In the genomic region with DNA sequence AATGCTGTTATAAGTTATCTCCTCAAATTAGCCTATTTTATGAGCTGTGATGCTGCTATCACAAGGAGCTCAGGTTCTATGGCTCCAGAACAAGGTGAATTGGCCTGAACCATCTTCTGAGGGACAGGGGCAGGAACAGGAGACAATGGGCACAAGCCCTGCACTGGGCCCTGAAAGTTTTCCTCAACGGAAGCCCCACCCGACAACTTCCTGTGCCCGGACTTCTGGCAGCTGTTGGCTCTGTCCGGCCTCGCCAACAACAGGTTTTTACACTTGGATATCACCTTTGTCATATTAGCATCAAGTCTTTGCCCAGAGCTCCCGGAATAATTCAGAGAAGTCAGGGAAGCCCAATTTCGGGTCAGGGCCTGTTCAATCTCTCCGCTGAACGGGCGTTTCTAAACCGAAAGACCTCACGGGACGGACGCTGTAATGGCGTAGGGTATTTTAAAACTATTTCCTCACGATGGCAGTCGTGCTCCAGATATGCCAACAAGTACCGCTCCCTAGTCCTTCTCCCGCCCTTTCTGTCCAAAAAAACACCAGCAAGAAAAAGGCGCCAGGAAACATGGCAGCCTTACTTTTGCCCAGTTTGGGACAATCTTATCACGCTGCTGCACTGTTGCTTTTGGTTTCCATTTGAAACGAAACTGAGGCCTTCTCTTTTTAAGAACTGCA, we compare ENCODE assay signal across 8 cellular contexts.
DNase-seq lines count a peak whose midpoint lies in the region; ATAC-seq, FAIRE-seq and TF ChIP-seq lines count a peak whose summit lies in the region.

No MANE protein-coding gene starts in this region.

- TF ChIP-seq POLR2A in A549 (IDR thresholded peaks at IDR 0.05; ENCODE audit: low read length) (no peak), transverse colon (IDR thresholded peaks at IDR 0.05) (no peak)

- H3K9ac ChIP-seq in SK-N-MC (ENCODE audit: insufficient read length), result no peak overlapping the region

- TF ChIP-seq RAD21 in A549 (conservative IDR thresholded peaks at IDR 0.05 in 1 of 2, IDR thresholded peaks at IDR 0.05 in 1 of 2), result no peak

- H3K4me1 ChIP-seq in A549 (no peaks in the 10 kb centered on the region), transverse colon (peaks cover 0 to 8% (median 0%) of the 10 kb centered on the region in 4 donors), foreskin keratinocyte (no peaks in the 10 kb centered on the region)

- no peak overlapping the region for H3K27ac ChIP-seq in A549
- no peak overlapping the region for H3K27ac ChIP-seq in SK-N-MC
- peak overlapping the region in 2 of 4 donors; percentile 60 to 72 for H3K27ac ChIP-seq in transverse colon
- no peak overlapping the region for H3K27ac ChIP-seq in foreskin keratinocyte

- TF ChIP-seq EP300 in A549 (IDR thresholded peaks at IDR 0.05) (no peak), transverse colon (IDR thresholded peaks at IDR 0.05; ENCODE audit: low read depth) (no peak)

- TF ChIP-seq CTCF in A549 (IDR thresholded peaks at IDR 0.05), result no peak
- peak in 1 of 5 experiments; percentile 27 for TF ChIP-seq CTCF in transverse colon (IDR thresholded peaks at IDR 0.05)
- TF ChIP-seq CTCF in foreskin keratinocyte (conservative IDR thresholded peaks at IDR 0.05), result no peak

- H3K4me2 ChIP-seq in A549, result 0 out of 3 replicates have a peak overlapping the region, but pooled peaks have one; percentile 23

- DNase-seq in A549 (ENCODE audit: low read depth in 1 of 2, low spot score in 1 of 2) (peak in 1 of 2 experiments; percentile 18), SK-N-MC (ENCODE audit: low read depth, low spot score) (peak; percentile 47), glomerular endothelial cell (ENCODE audit: extremely low read depth, low read depth, low spot score) (peak; percentile 81), transverse colon (peak; percentile 84), NCI-H1105 treated with DMSO at 0.1 percent for 48 hours (lab: John Stamatoyannopoulos, UW) (no peak), HuH-7.5 (ENCODE audit: low spot score) (no peak), foreskin keratinocyte (no peak)

- no peak for FAIRE-seq in A549 (lab: Jason Lieb, UNC)

- ATAC-seq in A549, result 0 out of 6 replicates have a peak, but pooled peaks of 1 of the 2 experiments have one; percentile 24
- ATAC-seq in GM19395 (IDR thresholded peaks at IDR 0.05; ENCODE audit: unreplicated experiment), result peak; percentile 84
- no peak for ATAC-seq in foreskin keratinocyte

- H3K4me3 ChIP-seq in A549, result no peak overlapping the region
- H3K4me3 ChIP-seq in SK-N-MC, result peak overlapping the region; percentile 42; the same call in 1 of the 2 replicates
- H3K4me3 ChIP-seq in transverse colon, result peak overlapping the region in 1 of 4 donors; percentile 35

- 82% methylated on average over 22 of the region's 22 CpGs for WGBS in A549 (ENCODE audit: missing lambda C conversion rate)
- 54% methylated on average over 21 of the region's 22 CpGs; no CpG with 5 or more reads in 1 of the 2 donors for WGBS in transverse colon (ENCODE audit: low coverage in 1 of 2), 2 donors

- H3K9me3 ChIP-seq in A549 (no peaks in the 10 kb centered on the region), SK-N-MC (ENCODE audit: low read depth, low read length) (no peaks in the 10 kb centered on the region), transverse colon (no peaks in the 10 kb centered on the region)

- no peaks in the 10 kb centered on the region for H3K36me3 ChIP-seq in SK-N-MC (ENCODE audit: insufficient read depth, low read length)
- H3K36me3 ChIP-seq in transverse colon, result no peaks in the 10 kb centered on the region

- POLR2A ChIA-PET in A549 (lab: Yijun Ruan, JAX), result no interaction called here

- CTCF ChIA-PET in A549 (lab: Yijun Ruan, JAX), result interaction anchor here (1.0 kb wide), 1 partner anchor 809 kb away, joined by 4 read pairs; no protein-coding TSS in a partner anchor

- intact Hi-C loops in transverse colon (cut with DNase I; ENCODE audit: low total_unique reads), result no loop called here

- H3K27me3 ChIP-seq in transverse colon (no peaks in the 10 kb centered on the region), foreskin keratinocyte (no peaks in the 10 kb centered on the region)

- in situ Hi-C loops in transverse colon (cut with MboI; ENCODE audit: low pct_ligation_motif_present in 1 of 4, low pct_unique_long_range_greater_than_20kb in 1 of 4, low sequenced_read_pairs in 3 of 4), result no loop called here

TF ChIP-seq in A549, 52 proteins besides CTCF, POLR2A, EP300 and RAD21:
- TF ChIP-seq SMC3 (IDR thresholded peaks at IDR 0.05) (no peak), CHD4 (IDR thresholded peaks at IDR 0.05; ENCODE audit: borderline replicate concordance) (no peak), KDM1A (IDR thresholded peaks at IDR 0.05; ENCODE audit: low read depth) (no peak), NR3C1 (IDR thresholded peaks at IDR 0.05) (no peak), ZC3H11A (IDR thresholded peaks at IDR 0.05) (no peak), HOXA7 (CRISPR knock-in tag; IDR thresholded peaks at IDR 0.05) (no peak)
- TF ChIP-seq, protein P1, sequence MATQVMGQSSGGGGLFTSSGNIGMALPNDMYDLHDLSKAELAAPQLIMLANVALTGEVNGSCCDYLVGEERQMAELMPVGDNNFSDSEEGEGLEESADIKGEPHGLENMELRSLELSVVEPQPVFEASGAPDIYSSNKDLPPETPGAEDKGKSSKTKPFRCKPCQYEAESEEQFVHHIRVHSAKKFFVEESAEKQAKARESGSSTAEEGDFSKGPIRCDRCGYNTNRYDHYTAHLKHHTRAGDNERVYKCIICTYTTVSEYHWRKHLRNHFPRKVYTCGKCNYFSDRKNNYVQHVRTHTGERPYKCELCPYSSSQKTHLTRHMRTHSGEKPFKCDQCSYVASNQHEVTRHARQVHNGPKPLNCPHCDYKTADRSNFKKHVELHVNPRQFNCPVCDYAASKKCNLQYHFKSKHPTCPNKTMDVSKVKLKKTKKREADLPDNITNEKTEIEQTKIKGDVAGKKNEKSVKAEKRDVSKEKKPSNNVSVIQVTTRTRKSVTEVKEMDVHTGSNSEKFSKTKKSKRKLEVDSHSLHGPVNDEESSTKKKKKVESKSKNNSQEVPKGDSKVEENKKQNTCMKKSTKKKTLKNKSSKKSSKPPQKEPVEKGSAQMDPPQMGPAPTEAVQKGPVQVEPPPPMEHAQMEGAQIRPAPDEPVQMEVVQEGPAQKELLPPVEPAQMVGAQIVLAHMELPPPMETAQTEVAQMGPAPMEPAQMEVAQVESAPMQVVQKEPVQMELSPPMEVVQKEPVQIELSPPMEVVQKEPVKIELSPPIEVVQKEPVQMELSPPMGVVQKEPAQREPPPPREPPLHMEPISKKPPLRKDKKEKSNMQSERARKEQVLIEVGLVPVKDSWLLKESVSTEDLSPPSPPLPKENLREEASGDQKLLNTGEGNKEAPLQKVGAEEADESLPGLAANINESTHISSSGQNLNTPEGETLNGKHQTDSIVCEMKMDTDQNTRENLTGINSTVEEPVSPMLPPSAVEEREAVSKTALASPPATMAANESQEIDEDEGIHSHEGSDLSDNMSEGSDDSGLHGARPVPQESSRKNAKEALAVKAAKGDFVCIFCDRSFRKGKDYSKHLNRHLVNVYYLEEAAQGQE (IDR thresholded peaks at IDR 0.05), result no peak

Comparison
In these comparisons a context has a peak if more than half of its experiments do, and no peak if none do; other contexts are left out.
1. DNase-seq: peak in SK-N-MC (single experiment), glomerular endothelial cell (single experiment) and transverse colon (single experiment); none in NCI-H1105 treated with DMSO at 0.1 percent for 48 hours (single experiment), HuH-7.5 (single experiment) and foreskin keratinocyte (0 of 2).